ENCODE assay signal across 16 cellular contexts in the genomic region with DNA sequence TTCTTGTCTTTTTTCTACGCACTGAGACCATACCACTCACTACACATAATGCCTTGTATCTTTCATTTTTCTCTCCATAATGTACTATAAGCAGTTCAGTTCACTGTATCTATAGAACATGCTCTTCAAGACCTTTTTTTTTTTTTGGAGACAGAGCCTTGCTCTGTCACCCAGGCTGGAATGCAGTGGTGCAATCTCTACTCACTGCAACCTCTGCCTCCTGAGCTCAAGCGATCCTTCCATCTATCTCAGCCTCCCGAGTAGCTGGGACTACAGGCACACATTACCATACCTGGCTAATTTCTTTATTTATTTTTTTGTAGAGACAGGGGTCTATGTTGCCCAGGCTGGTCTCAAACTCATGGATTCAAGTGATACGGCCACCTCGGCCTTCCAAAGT.
A peak's percentile ranks its signal among the peaks of the same experiment; 100 is the strongest.
DNase-seq lines count a peak whose midpoint lies in the region; ATAC-seq and TF ChIP-seq lines count a peak whose summit lies in the region.
"Had no signal": no experiment of that assay in that cellular context is flagged by ENCODE, and none has a peak within 500 bp of the region (broad histone marks: within the 10 kb centered on the region; RNA-seq: fewer than 3 reads in every experiment).

No MANE protein-coding gene starts in this region.

- peaks cover 9% of the 10 kb centered on the region for H3K9me1 ChIP-seq in IMR-90 (ENCODE audit: insufficient read depth, low read length)

- dilution Hi-C loops in IMR-90 (cut with HindIII; ENCODE audit: low sequenced_read_pairs, unreplicated experiment) = no loop called here

- no peak overlapping the region for H3K4me2 ChIP-seq in IMR-90 (ENCODE audit: low read depth, low read length)

- H2AK9ac ChIP-seq in IMR-90 (replicated peaks; ENCODE audit: low read depth, low read length, poor library complexity) = no peak overlapping the region

- H2AK5ac ChIP-seq in IMR-90 (ENCODE audit: low read depth, low read length) = no peak overlapping the region

- H3K23ac ChIP-seq in IMR-90 (ENCODE audit: low read depth, low read length) = no peak overlapping the region

- no peak for TF ChIP-seq RAD21 in IMR-90 (IDR thresholded peaks at IDR 0.05; ENCODE audit: low read length)

- H3K9me3 ChIP-seq in IMR-90 (ENCODE audit: control insufficient read depth, insufficient read depth, low read length) (no peaks in the 10 kb centered on the region), tibial artery (no peaks in the 10 kb centered on the region)
- H3K9me3 ChIP-seq: HAP-1 had no signal

- BruUV-seq in IMR-90 (replicated peaks; lab: Mats Ljungman, UMichigan) = no TSS peak

- H2BK5ac ChIP-seq in IMR-90 (ENCODE audit: low read depth, low read length, poor library complexity, severe bottlenecking) = no peak overlapping the region

- no peak overlapping the region for H2BK20ac ChIP-seq in IMR-90 (ENCODE audit: low read depth, low read length)

- H3K4me3 ChIP-seq in IMR-90 (ENCODE audit: insufficient read depth, low read depth, low read length) = no peak overlapping the region
- no peak overlapping the region for H3K4me3 ChIP-seq in tibial artery
- no peak overlapping the region for H3K4me3 ChIP-seq in foreskin fibroblast (ENCODE audit: low read depth in 1 of 2, low read length in 2 of 2)
- H3K4me3 ChIP-seq: HAP-1 had no signal

- H3K4me3 Mint-ChIP-seq in osteocyte (ENCODE audit: unreplicated experiment) = no peak overlapping the region
- H3K4me3 Mint-ChIP-seq: CD4-positive, CD25-positive, alpha-beta regulatory T cell had no signal

- peaks cover 48% of the 10 kb centered on the region for H3K36me3 Mint-ChIP-seq in osteocyte (ENCODE audit: unreplicated experiment)

- CTCF ChIA-PET in IMR-90 (lab: Yijun Ruan, JAX) = interaction anchor here (1.4 kb wide), 1 partner anchor 59 kb away, joined by 7 read pairs; no protein-coding TSS in a partner anchor

- no peak overlapping the region for H4K5ac ChIP-seq in IMR-90 (ENCODE audit: low read depth, low read length)

- H3K27ac Mint-ChIP-seq in osteocyte (ENCODE audit: unreplicated experiment) = peak overlapping the region; percentile 72
- H3K27ac Mint-ChIP-seq: CD4-positive, CD25-positive, alpha-beta regulatory T cell had no signal

- H3K27ac ChIP-seq in IMR-90 (ENCODE audit: insufficient read depth, low read length) (no peak overlapping the region), epithelial cell of prostate (peak overlapping the region; percentile 97), tibial artery (peak overlapping the region; percentile 3 to 93)

- peaks cover 0 to 11% of the 10 kb centered on the region in 2 experiments; a peak in 1 of 4 replicates for H3K79me1 ChIP-seq in IMR-90 (ENCODE audit: low read depth in 1 of 2, low read length in 2 of 2)

- WGBS in IMR-90 (ENCODE audit: extremely low coverage in 2 of 2, insufficient read length in 1 of 2), 2 experiments = 100% methylated on average over 1 of the region's 5 CpGs; no CpG with 5 or more reads in 1 of the 2 experiments

- no peak for TF ChIP-seq POLR2A in IMR-90 (IDR thresholded peaks at IDR 0.05; ENCODE audit: low read depth, low read length)

- H3K27me3 ChIP-seq in IMR-90 (ENCODE audit: control insufficient read depth, insufficient read depth, low read length) (no peaks in the 10 kb centered on the region), tibial artery (no peaks in the 10 kb centered on the region)

- POLR2A ChIA-PET in IMR-90 (lab: Charles Lee; ENCODE audit: unreplicated experiment) = no interaction called here

- H2AFZ ChIP-seq in IMR-90 (replicated peaks; ENCODE audit: low read length, poor library complexity) = no peak overlapping the region

- H3K36me3 ChIP-seq in IMR-90 (ENCODE audit: control insufficient read depth, insufficient read depth, low read length) (peaks cover 34% of the 10 kb centered on the region), tibial artery (peaks cover 32 to 65% (median 46%) of the 10 kb centered on the region in 3 donors)

- intact Hi-C loops in IMR-90 (cut with micrococcal nuclease) = no loop called here
- intact Hi-C loops in tibial artery (cut with DNase I; ENCODE audit: low total_unique reads) = no loop called here

- H4K91ac ChIP-seq in IMR-90 (ENCODE audit: insufficient read depth, low read depth, low read length) = no peak overlapping the region

- in situ Hi-C loops in IMR-90 (cut with MboI; ENCODE audit: low sequenced_read_pairs) = no loop called here

- H3K56ac ChIP-seq in IMR-90 (ENCODE audit: extremely low read depth, insufficient read depth, low read length) = no peak overlapping the region

- no peak overlapping the region for H3K9ac ChIP-seq in IMR-90 (ENCODE audit: low read depth, low read length)

- no peaks in the 10 kb centered on the region for H3K9me3 Mint-ChIP-seq in osteocyte (ENCODE audit: unreplicated experiment)
- H3K9me3 Mint-ChIP-seq: CD4-positive, CD25-positive, alpha-beta regulatory T cell had no signal

- ATAC-seq in IMR-90 (ENCODE audit: low read depth) = peak; percentile 70

- H4K20me1 ChIP-seq in IMR-90 (ENCODE audit: insufficient read depth, low read length) = 0 out of 2 replicates have a peak, but pooled peaks cover 3% of the 10 kb centered on the region

- H3K4me1 ChIP-seq in IMR-90 (ENCODE audit: control insufficient read depth, insufficient read depth, low read length) (peaks cover 5% of the 10 kb centered on the region; the same call in 1 of the 2 replicates), tibial artery (peaks cover 0 to 54% (median 33%) of the 10 kb centered on the region in 4 donors)
- H3K4me1 ChIP-seq: HAP-1 had no signal

- H3K4ac ChIP-seq in IMR-90 (ENCODE audit: low read depth, low read length) = no peak overlapping the region

- H2BK15ac ChIP-seq in IMR-90 (ENCODE audit: low read depth, low read length) = no peak overlapping the region

- no peak for DNase-seq in IMR-90
- DNase-seq in epithelial cell of prostate (ENCODE audit: low read depth, low spot score) = no peak
- DNase-seq in osteocyte (ENCODE audit: extremely low spot score, unreplicated experiment) = no peak
- DNase-seq in tibial artery = peak in 1 of 2 donors; percentile 7
- DNase-seq in glomerular visceral epithelial cell (ENCODE audit: extremely low spot score) = no peak
- no peak for DNase-seq in C1 segment of cervical spinal cord (lab: John Stamatoyannopoulos, UW)
- no peak for DNase-seq in foreskin fibroblast
- DNase-seq: CD4-positive, CD25-positive, alpha-beta regulatory T cell; Kasumi-1; MM.1S; NCI-H1105 treated with DMSO at 0.1 percent for 48 hours; NCI-H187; NCI-H345; NCI-H526 treated with DMSO at 0.1 percent for 48 hours; SHP77 had no signal

- H3K27me3 Mint-ChIP-seq in osteocyte (ENCODE audit: unreplicated experiment) = no peaks in the 10 kb centered on the region
- H3K27me3 Mint-ChIP-seq: CD4-positive, CD25-positive, alpha-beta regulatory T cell had no signal

- H3K4me1 Mint-ChIP-seq in osteocyte (ENCODE audit: unreplicated experiment) = peaks cover 23% of the 10 kb centered on the region
- H3K4me1 Mint-ChIP-seq: CD4-positive, CD25-positive, alpha-beta regulatory T cell had no signal

- H4K8ac ChIP-seq in IMR-90 (ENCODE audit: low read depth in 2 of 2, low read length in 2 of 2) = no peak overlapping the region

- TF ChIP-seq CTCF in IMR-90 (conservative IDR thresholded peaks at IDR 0.05; ENCODE audit: low read depth, low read length) = no peak
- no peak for TF ChIP-seq CTCF in osteocyte (IDR thresholded peaks at IDR 0.05)
- no peak for TF ChIP-seq CTCF in tibial artery (IDR thresholded peaks at IDR 0.05)
- TF ChIP-seq CTCF in foreskin fibroblast (IDR thresholded peaks at IDR 0.05; ENCODE audit: low read depth, low read length) = no peak

- H2BK120ac ChIP-seq in IMR-90 (ENCODE audit: low read depth, low read length) = no peak overlapping the region

- no peak overlapping the region for H3K14ac ChIP-seq in IMR-90 (replicated peaks; ENCODE audit: low read depth, low read length)

- H3K18ac ChIP-seq in IMR-90 (ENCODE audit: low read depth, low read length) = no peak overlapping the region

TF ChIP-seq in IMR-90, 13 proteins besides CTCF, POLR2A, EP300 and RAD21:
- TF ChIP-seq CEBPB (IDR thresholded peaks at IDR 0.05; ENCODE audit: low read depth, low read length) (peak; percentile 46; the same call in 1 of the 2 replicates), RFX5 (IDR thresholded peaks at IDR 0.05; ENCODE audit: low read depth, low read length) (no peak), FOS (IDR thresholded peaks at IDR 0.05; ENCODE audit: low read depth, low read length) (no peak), SMC3 (IDR thresholded peaks at IDR 0.05; ENCODE audit: low read depth, low read length) (no peak)
